ENCODE assay signal across 1 cellular context in the genomic region with DNA sequence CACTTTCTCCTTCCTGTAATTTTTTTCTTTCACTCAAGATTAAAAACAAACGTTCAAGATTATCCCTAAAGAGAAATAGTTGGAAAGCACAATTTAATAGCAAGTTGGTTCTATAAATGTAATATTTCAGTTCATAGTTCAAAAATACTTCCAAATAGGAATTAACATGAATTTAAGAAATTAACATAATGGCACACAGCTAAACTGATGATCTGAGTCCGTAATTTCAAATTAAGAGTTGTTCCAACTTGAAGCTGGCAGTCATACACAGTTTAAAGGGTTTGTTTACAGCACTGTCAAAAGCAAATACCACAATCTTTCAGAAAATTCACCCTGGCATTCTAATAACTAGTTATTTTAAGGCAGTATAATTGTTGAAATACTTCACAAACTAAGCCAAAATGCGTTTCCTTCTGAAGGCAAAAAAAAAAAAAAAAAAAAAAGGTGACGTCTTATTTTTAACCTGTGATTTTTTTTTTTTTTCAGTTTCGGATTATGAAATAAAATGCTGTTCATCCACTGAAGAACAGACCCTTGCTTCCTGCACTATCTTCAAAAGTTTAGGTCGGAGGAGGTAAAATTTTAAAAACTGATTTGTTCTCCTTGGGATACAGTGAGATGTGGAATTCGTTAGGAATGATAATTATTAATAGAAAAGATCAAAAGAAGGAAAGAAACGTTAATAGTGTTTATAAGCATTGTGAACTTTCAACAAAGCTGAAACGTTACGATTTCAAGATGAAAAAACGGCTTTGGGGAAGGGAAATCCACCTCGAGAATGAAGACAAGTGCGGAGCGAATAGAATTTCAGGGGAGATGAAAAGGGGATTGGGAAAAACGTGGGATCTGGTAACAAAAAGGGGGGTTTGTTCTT.
TF ChIP-seq lines count a peak whose summit lies in the region.

No MANE protein-coding gene starts in this region.

TF ChIP-seq in GM12878, 131 proteins besides CTCF, POLR2A, EP300 and RAD21 (continued from another document):
- TF ChIP-seq, protein P1, sequence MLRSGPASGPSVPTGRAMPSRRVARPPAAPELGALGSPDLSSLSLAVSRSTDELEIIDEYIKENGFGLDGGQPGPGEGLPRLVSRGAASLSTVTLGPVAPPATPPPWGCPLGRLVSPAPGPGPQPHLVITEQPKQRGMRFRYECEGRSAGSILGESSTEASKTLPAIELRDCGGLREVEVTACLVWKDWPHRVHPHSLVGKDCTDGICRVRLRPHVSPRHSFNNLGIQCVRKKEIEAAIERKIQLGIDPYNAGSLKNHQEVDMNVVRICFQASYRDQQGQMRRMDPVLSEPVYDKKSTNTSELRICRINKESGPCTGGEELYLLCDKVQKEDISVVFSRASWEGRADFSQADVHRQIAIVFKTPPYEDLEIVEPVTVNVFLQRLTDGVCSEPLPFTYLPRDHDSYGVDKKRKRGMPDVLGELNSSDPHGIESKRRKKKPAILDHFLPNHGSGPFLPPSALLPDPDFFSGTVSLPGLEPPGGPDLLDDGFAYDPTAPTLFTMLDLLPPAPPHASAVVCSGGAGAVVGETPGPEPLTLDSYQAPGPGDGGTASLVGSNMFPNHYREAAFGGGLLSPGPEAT (IDR thresholded peaks at IDR 0.05; ENCODE audit: low read depth), result peak; percentile 72; the same call in 1 of the 2 replicates
- TF ChIP-seq SMC3 (IDR thresholded peaks at IDR 0.05; ENCODE audit: borderline replicate concordance, low read length) (no peak), SUZ12 (IDR thresholded peaks at IDR 0.05; ENCODE audit: unreplicated experiment) (no peak), IKZF2 (IDR thresholded peaks at IDR 0.05) (peak; percentile 84 to 86; a peak in 2 of 4 replicates), EED (IDR thresholded peaks at IDR 0.05; ENCODE audit: low read depth) (no peak), ZNF622 (IDR thresholded peaks at IDR 0.05) (no peak), MXI1 (IDR thresholded peaks at IDR 0.05; ENCODE audit: low read depth, low read length) (peak; percentile 59; the same call in 1 of the 2 replicates), ATF7 (IDR thresholded peaks at IDR 0.05; ENCODE audit: low read depth) (peak; percentile 87), FOXK2 (IDR thresholded peaks at IDR 0.05) (no peak), TAF1 (IDR thresholded peaks at IDR 0.05; ENCODE audit: borderline replicate concordance, low read depth, low read length) (0 out of 2 replicates have a peak, but pooled peaks have one; percentile 13), POU2F2 (IDR thresholded peaks at IDR 0.05; ENCODE audit: borderline replicate concordance, low read depth, low read length) (no peak), TCF3 (IDR thresholded peaks at IDR 0.05; ENCODE audit: borderline replicate concordance, insufficient read depth, low read depth, low read length) (no peak)
- TF ChIP-seq, protein P2, sequence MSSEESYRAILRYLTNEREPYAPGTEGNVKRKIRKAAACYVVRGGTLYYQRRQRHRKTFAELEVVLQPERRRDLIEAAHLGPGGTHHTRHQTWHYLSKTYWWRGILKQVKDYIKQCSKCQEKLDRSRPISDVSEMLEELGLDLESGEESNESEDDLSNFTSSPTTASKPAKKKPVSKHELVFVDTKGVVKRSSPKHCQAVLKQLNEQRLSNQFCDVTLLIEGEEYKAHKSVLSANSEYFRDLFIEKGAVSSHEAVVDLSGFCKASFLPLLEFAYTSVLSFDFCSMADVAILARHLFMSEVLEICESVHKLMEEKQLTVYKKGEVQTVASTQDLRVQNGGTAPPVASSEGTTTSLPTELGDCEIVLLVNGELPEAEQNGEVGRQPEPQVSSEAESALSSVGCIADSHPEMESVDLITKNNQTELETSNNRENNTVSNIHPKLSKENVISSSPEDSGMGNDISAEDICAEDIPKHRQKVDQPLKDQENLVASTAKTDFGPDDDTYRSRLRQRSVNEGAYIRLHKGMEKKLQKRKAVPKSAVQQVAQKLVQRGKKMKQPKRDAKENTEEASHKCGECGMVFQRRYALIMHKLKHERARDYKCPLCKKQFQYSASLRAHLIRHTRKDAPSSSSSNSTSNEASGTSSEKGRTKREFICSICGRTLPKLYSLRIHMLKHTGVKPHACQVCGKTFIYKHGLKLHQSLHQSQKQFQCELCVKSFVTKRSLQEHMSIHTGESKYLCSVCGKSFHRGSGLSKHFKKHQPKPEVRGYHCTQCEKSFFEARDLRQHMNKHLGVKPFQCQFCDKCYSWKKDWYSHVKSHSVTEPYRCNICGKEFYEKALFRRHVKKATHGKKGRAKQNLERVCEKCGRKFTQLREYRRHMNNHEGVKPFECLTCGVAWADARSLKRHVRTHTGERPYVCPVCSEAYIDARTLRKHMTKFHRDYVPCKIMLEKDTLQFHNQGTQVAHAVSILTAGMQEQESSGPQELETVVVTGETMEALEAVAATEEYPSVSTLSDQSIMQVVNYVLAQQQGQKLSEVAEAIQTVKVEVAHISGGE (CRISPR knock-in tag; IDR thresholded peaks at IDR 0.05), result no peak
- TF ChIP-seq, protein P3, sequence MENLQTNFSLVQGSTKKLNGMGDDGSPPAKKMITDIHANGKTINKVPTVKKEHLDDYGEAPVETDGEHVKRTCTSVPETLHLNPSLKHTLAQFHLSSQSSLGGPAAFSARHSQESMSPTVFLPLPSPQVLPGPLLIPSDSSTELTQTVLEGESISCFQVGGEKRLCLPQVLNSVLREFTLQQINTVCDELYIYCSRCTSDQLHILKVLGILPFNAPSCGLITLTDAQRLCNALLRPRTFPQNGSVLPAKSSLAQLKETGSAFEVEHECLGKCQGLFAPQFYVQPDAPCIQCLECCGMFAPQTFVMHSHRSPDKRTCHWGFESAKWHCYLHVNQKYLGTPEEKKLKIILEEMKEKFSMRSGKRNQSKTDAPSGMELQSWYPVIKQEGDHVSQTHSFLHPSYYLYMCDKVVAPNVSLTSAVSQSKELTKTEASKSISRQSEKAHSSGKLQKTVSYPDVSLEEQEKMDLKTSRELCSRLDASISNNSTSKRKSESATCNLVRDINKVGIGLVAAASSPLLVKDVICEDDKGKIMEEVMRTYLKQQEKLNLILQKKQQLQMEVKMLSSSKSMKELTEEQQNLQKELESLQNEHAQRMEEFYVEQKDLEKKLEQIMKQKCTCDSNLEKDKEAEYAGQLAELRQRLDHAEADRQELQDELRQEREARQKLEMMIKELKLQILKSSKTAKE (IDR thresholded peaks at IDR 0.05; ENCODE audit: low read depth, poor library complexity, severe bottlenecking), result peak; percentile 30
